In the genomic region with DNA sequence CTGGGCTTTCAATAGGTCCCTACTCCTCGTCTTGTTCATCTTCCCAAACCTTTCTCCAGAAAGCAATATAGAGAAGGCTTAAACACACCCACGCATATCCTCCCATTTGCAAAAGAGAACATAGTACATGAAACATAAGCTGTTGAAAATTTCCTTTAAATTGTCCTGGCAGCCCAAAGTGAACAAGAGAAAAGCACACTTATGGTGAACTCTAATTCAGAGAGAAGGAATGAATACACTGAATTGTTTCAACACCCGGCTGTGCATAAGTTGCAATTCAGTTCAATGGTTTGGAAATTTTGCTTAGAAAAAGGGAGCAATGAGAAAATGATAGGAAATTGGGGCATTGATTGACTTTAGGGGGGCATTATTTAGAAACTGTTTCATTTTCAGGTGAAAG, we compare ENCODE assay signal across 28 cellular contexts.
A peak's percentile ranks its signal among the peaks of the same experiment; 100 is the strongest.
DNase-seq lines count a peak whose midpoint lies in the region; ATAC-seq and TF ChIP-seq lines count a peak whose summit lies in the region.
"Had no signal": no experiment of that assay in that cellular context is flagged by ENCODE, and none has a peak within 500 bp of the region (broad histone marks: within the 10 kb centered on the region; RNA-seq: fewer than 3 reads in every experiment).

No MANE protein-coding gene starts in this region.

- POLR2A ChIA-PET in MCF 10A (lab: Yijun Ruan, JAX): no interaction called here

- H3K4me2 ChIP-seq in mammary epithelial cell (ENCODE audit: insufficient read depth, low read depth, low read length) (no peak overlapping the region), neural progenitor cell (no peak overlapping the region)

- no peak overlapping the region for H3K9ac ChIP-seq in mammary epithelial cell (ENCODE audit: insufficient read depth, low read length)
- no peak overlapping the region for H3K9ac ChIP-seq in neural progenitor cell

- dilution Hi-C loops in mammary epithelial cell (cut with HindIII; ENCODE audit: low sequenced_read_pairs): no loop called here

- intact Hi-C loops in MCF 10A (cut with micrococcal nuclease) (loop anchor here (5.0 kb wide), 1 partner anchor 211 kb away; no protein-coding TSS in a partner anchor), breast epithelium (cut with DNase I; ENCODE audit: low total_unique reads) (no loop called here), mammary epithelial cell (cut with micrococcal nuclease) (no loop called here)

- WGBS in mammary epithelial cell (ENCODE audit: low coverage, missing lambda C conversion rate): 97% methylated on average over 3 of the region's 3 CpGs

- H3K27me3 Mint-ChIP-seq in MCF 10A (ENCODE audit: insufficient read depth, unreplicated experiment): no peaks in the 10 kb centered on the region
- H3K27me3 Mint-ChIP-seq in neural progenitor cell (ENCODE audit: insufficient read depth, low read depth): no peaks in the 10 kb centered on the region

- H3K27ac Mint-ChIP-seq in MCF 10A (ENCODE audit: low read depth, unreplicated experiment) (peak overlapping the region; percentile 13), neural progenitor cell (peak overlapping the region; percentile 1)
- H3K27ac Mint-ChIP-seq: activated CD4-positive, alpha-beta T cell treated with anti-CD3 and anti-CD28 coated beads, Interleukin-2, amount 10 ng/mL, durations not matched to agents 7 days and 5 days; activated T-cell treated with anti-CD3 and anti-CD28 coated beads, Interleukin-2, amount 50 U/mL, for 72 hours; naive thymus-derived CD8-positive, alpha-beta T cell had no signal

- H3K36me3 ChIP-seq in breast epithelium (no peaks in the 10 kb centered on the region), mammary epithelial cell (ENCODE audit: insufficient read depth, low read length) (no peaks in the 10 kb centered on the region), neural progenitor cell (no peaks in the 10 kb centered on the region)
- H3K36me3 ChIP-seq: BE2C, cardiac muscle cell, ovary, right lobe of liver, stomach, upper lobe of left lung had no signal

- TF ChIP-seq POLR2A in breast epithelium (IDR thresholded peaks at IDR 0.05): no peak
- no peak for TF ChIP-seq POLR2A in GM18505 (IDR thresholded peaks at IDR 0.05; ENCODE audit: borderline replicate concordance, extremely low read depth, insufficient read depth, insufficient read length)

- no peaks in the 10 kb centered on the region for H3K9me3 Mint-ChIP-seq in MCF 10A (ENCODE audit: unreplicated experiment)
- H3K9me3 Mint-ChIP-seq in neural progenitor cell: no peaks in the 10 kb centered on the region
- H3K9me3 Mint-ChIP-seq: activated CD4-positive, alpha-beta T cell treated with anti-CD3 and anti-CD28 coated beads, Interleukin-2, amount 10 ng/mL, durations not matched to agents 7 days and 5 days; activated T-cell treated with anti-CD3 and anti-CD28 coated beads, Interleukin-2, amount 50 U/mL, for 72 hours; naive thymus-derived CD8-positive, alpha-beta T cell had no signal

- H3K27ac ChIP-seq in breast epithelium (peak overlapping the region in 1 of 2 donors; percentile 45), mammary epithelial cell (ENCODE audit: insufficient read depth, low read depth, low read length) (peak overlapping the region; percentile 2), neural progenitor cell (no peak overlapping the region), temporal lobe (ENCODE audit: low read depth, low read length) (peak overlapping the region; percentile 7)
- H3K27ac ChIP-seq: cardiac muscle cell, HL-60, ovary, SK-N-MC, upper lobe of left lung had no signal

- no peaks in the 10 kb centered on the region for H3K36me3 Mint-ChIP-seq in MCF 10A (ENCODE audit: insufficient read depth, unreplicated experiment)
- no peaks in the 10 kb centered on the region for H3K36me3 Mint-ChIP-seq in neural progenitor cell

- ATAC-seq in GM18505 (IDR thresholded peaks at IDR 0.05; ENCODE audit: unreplicated experiment): no peak
- ATAC-seq in GM19351 (IDR thresholded peaks at IDR 0.05; ENCODE audit: unreplicated experiment): no peak
- ATAC-seq: activated T-cell treated with anti-CD3 and anti-CD28 coated beads, Interleukin-2, amount 50 U/mL, for 72 hours; naive thymus-derived CD8-positive, alpha-beta T cell had no signal

- peaks cover 37% of the 10 kb centered on the region for H3K4me1 Mint-ChIP-seq in MCF 10A (ENCODE audit: insufficient read depth, unreplicated experiment)
- H3K4me1 Mint-ChIP-seq in neural progenitor cell: peaks cover 31% of the 10 kb centered on the region

- no peak overlapping the region for H2AFZ ChIP-seq in mammary epithelial cell (ENCODE audit: low read depth, low read length)
- H2AFZ ChIP-seq in neural progenitor cell (replicated peaks): no peak overlapping the region

- no peak for DNase-seq in MCF 10A (ENCODE audit: unreplicated experiment)
- no peak for DNase-seq in breast epithelium (ENCODE audit: low spot score in 2 of 2)
- no peak for DNase-seq in mammary epithelial cell
- DNase-seq in neural progenitor cell (ENCODE audit: low spot score): no peak
- DNase-seq in hypothalamus (lab: John Stamatoyannopoulos, UW): no peak
- DNase-seq: 8988T; activated CD4-positive, alpha-beta T cell treated with anti-CD3 and anti-CD28 coated beads, Interleukin-2, amount 10 ng/mL, durations not matched to agents 7 days and 5 days; activated naive CD4-positive, alpha-beta T cell treated with Interleukin-2 at 50 U/mL for 16 hours; activated T-cell treated with anti-CD3 and anti-CD28 coated beads, Interleukin-2, amount 50 U/mL, for 72 hours; amniotic stem cell; BE2C; DMS79; GOT3; naive thymus-derived CD8-positive, alpha-beta T cell; NCI-H1105; NCI-H2029; NCI-H69; ovary; stimulated activated CD8-positive, alpha-beta memory T cell treated with anti-CD3 and anti-CD28 coated beads, Interleukin-4, amount 100 ng/mL, for 48 hours; stomach; upper lobe of left lung had no signal

- H3K4me3 ChIP-seq in breast epithelium (no peak overlapping the region), mammary epithelial cell (replicated peaks in 1 of 3; ENCODE audit: insufficient read depth in 1 of 3, low read depth in 2 of 3, low read length in 3 of 3) (no peak overlapping the region), neural progenitor cell (no peak overlapping the region)
- H3K4me3 ChIP-seq: cardiac muscle cell, ovary, right lobe of liver, SK-N-MC, stomach, upper lobe of left lung had no signal

- TF ChIP-seq CTCF in MCF 10A (IDR thresholded peaks at IDR 0.05; ENCODE audit: unreplicated experiment): no peak
- no peak for TF ChIP-seq CTCF in breast epithelium (IDR thresholded peaks at IDR 0.05)
- no peak for TF ChIP-seq CTCF in mammary epithelial cell (conservative IDR thresholded peaks at IDR 0.05 in 1 of 2, IDR thresholded peaks at IDR 0.05 in 1 of 2; ENCODE audit: extremely low read depth in 1 of 2, insufficient read depth in 1 of 2, low read depth in 1 of 2, low read length in 2 of 2)
- TF ChIP-seq CTCF in neural progenitor cell (IDR thresholded peaks at IDR 0.05): no peak

- in situ Hi-C loops in mammary epithelial cell (cut with MboI; ENCODE audit: low sequenced_read_pairs in 2 of 2): no loop called here

- H3K4me3 Mint-ChIP-seq in MCF 10A (ENCODE audit: unreplicated experiment): no peak overlapping the region
- H3K4me3 Mint-ChIP-seq in neural progenitor cell: no peak overlapping the region
- H3K4me3 Mint-ChIP-seq: activated CD4-positive, alpha-beta T cell treated with anti-CD3 and anti-CD28 coated beads, Interleukin-2, amount 10 ng/mL, durations not matched to agents 7 days and 5 days; activated T-cell treated with anti-CD3 and anti-CD28 coated beads, Interleukin-2, amount 50 U/mL, for 72 hours; naive thymus-derived CD8-positive, alpha-beta T cell had no signal

- H3F3A ChIP-seq in neural progenitor cell (ENCODE audit: low read depth): no peaks in the 10 kb centered on the region

- BruUV-seq in MCF 10A (replicated peaks; lab: Mats Ljungman, UMichigan): no TSS peak
- BruUV-seq in mammary epithelial cell (replicated peaks; lab: Mats Ljungman, UMichigan): no TSS peak

- H3K4me1 ChIP-seq in breast epithelium: no peaks in the 10 kb centered on the region
- peaks cover 42% of the 10 kb centered on the region for H3K4me1 ChIP-seq in mammary epithelial cell (ENCODE audit: insufficient read depth, low read length)
- H3K4me1 ChIP-seq in neural progenitor cell: peaks cover 9% of the 10 kb centered on the region

- no peaks in the 10 kb centered on the region for H4K20me1 ChIP-seq in mammary epithelial cell (ENCODE audit: insufficient read depth, low read length)
- H4K20me1 ChIP-seq in neural progenitor cell (ENCODE audit: low read depth): no peaks in the 10 kb centered on the region

- H3K9me3 ChIP-seq in breast epithelium (no peaks in the 10 kb centered on the region), mammary epithelial cell (replicated peaks; ENCODE audit: insufficient read depth, low read length) (no peaks in the 10 kb centered on the region), neural progenitor cell (ENCODE audit: low read depth) (no peaks in the 10 kb centered on the region)
- H3K9me3 ChIP-seq: BE2C, ovary, right lobe of liver, stomach, upper lobe of left lung had no signal

- H3K79me2 ChIP-seq in mammary epithelial cell (ENCODE audit: insufficient read depth, low read length): no peaks in the 10 kb centered on the region
- H3K79me2 ChIP-seq in neural progenitor cell (ENCODE audit: low read depth): no peaks in the 10 kb centered on the region

- CTCF ChIA-PET in MCF 10A (lab: Yijun Ruan, JAX): interaction anchor here (0.6 kb wide), 3 partner anchors 31 to 1055 kb away, joined by 3 read pairs; no protein-coding TSS in a partner anchor
- CTCF ChIA-PET in mammary epithelial cell (lab: Charles Lee; ENCODE audit: low non-redundant PET): no interaction called here

- H3K27me3 ChIP-seq in breast epithelium (no peaks in the 10 kb centered on the region), mammary epithelial cell (ENCODE audit: insufficient read depth, low read length) (no peaks in the 10 kb centered on the region), neural progenitor cell (no peaks in the 10 kb centered on the region)
- H3K27me3 ChIP-seq: BE2C, cardiac muscle cell, ovary, right lobe of liver, stomach, upper lobe of left lung had no signal
